Comparison of ENCODE assay signal across 8 cellular contexts in the genomic region with DNA sequence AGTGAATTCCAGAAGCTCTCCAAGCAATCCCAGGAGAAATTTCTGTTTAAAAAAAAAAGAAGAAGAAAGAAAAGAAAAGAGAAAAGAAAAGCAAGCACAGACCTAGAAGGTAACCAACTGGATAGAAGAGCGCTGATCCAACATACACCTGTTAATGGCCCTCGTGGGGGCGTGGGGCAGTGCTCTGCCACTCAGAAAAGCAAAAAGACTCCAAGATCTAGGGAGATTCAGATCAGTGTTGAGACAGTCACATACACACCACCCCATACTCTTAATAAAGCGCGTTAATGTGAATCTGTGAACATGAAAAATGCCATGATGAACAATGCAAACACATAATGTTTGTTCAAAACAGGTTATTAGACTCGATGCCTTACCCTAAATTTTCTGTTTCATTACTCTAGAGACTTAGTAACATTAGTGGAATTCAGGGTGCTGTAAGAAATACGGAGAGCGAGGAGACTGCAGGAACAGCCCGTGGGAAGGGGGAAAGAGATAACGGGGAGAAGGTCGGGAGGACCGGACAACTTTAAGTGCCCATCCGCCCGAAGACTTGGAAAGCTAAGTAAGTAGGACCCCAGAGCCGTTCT. TPM values are rescaled to one million over a fixed set of nuclear protein-coding genes. Genes with fewer than 3 reads are reported as not detected.
DNase-seq lines count a peak whose midpoint lies in the region; ATAC-seq and TF ChIP-seq lines count a peak whose summit lies in the region.

No MANE protein-coding gene starts in this region.

- ATAC-seq in mucosa of descending colon (no peak), HG03135 (IDR thresholded peaks at IDR 0.05; ENCODE audit: unreplicated experiment) (no peak), HG02885 (IDR thresholded peaks at IDR 0.05; ENCODE audit: poor library complexity, unreplicated experiment) (no peak)

- no peak overlapping the region for H3K27ac ChIP-seq in HUES64 (ENCODE audit: low read depth, low read length)

- H3K4me3 ChIP-seq in HUES64 (ENCODE audit: low read length) (peak overlapping the region; percentile 89), mucosa of descending colon (peak overlapping the region; percentile 33)

- H3K36me3 ChIP-seq in HUES64 (ENCODE audit: insufficient read depth, low read length) (peaks cover 24% of the 10 kb centered on the region), mucosa of descending colon (ENCODE audit: low read depth) (no peaks in the 10 kb centered on the region)

- H3K27me3 ChIP-seq in HUES64 (ENCODE audit: insufficient read depth, low read length): no peaks in the 10 kb centered on the region

- intact Hi-C loops in mucosa of descending colon (cut with DNase I, micrococcal nuclease): no loop called here
- intact Hi-C loops in head of caudate nucleus (cut with DNase I): no loop called here

- H3K4me1 ChIP-seq in HUES64 (ENCODE audit: insufficient read depth, low read length) (peaks cover 7% of the 10 kb centered on the region), mucosa of descending colon (ENCODE audit: low read depth) (peaks cover 14% of the 10 kb centered on the region)

- H3K9me3 ChIP-seq in HUES64 (ENCODE audit: insufficient read depth, low read depth, low read length): peaks cover 6% of the 10 kb centered on the region; the same call in 1 of the 2 replicates
- H3K9me3 ChIP-seq in mucosa of descending colon: peaks cover 3% of the 10 kb centered on the region

- peak overlapping the region; percentile 43; the same call in 1 of the 2 replicates for H3K9ac ChIP-seq in HUES64 (ENCODE audit: low read depth, low read length)

- WGBS in HUES64: 13% methylated on average over 15 of the region's 15 CpGs

- no peak for TF ChIP-seq CTCF in mucosa of descending colon (IDR thresholded peaks at IDR 0.05)

- DNase-seq in AG08395 (ENCODE audit: low spot score) (peak; percentile 4), cerebellum (ENCODE audit: low spot score) (peak; percentile 1), mucosa of descending colon (peak in 1 of 3 donors; percentile 24), cortex of kidney (lab: John Stamatoyannopoulos, UW) (no peak), head of caudate nucleus (no peak)

RNA-seq across cellular contexts. Expression of gene NME7, which starts 0.4 kb away (rescaled TPM):
- 25.9 TPM for polyA plus RNA-seq in HUES64 (2013, experiment 1 of 2)
- 34.0 TPM for polyA plus RNA-seq in HUES64 (2013, experiment 2 of 2)
- total RNA-seq in cerebellum (40.6 TPM), mucosa of descending colon (10 to 100 TPM in 1 of 3 donors, 1 to 10 TPM in 2; 6.4 to 15.6 (median 7.2) TPM)

RNA-seq across cellular contexts. Expression of gene BLZF1, which starts 0.8 kb away (rescaled TPM):
- polyA plus RNA-seq in HUES64 (2013, experiment 1 of 2): 9.5 TPM
- 11.7 TPM for polyA plus RNA-seq in HUES64 (2013, experiment 2 of 2)
- total RNA-seq in cerebellum (29.1 TPM), mucosa of descending colon (10 to 100 TPM; 23.5 to 35.9 (median 30.8) TPM)

Comparison
In these comparisons a context has a peak if more than half of its experiments do, and no peak if none do; other contexts are left out.
1. DNase-seq: peak in AG08395 (single experiment) and cerebellum (single experiment); none in cortex of kidney (single experiment) and head of caudate nucleus (0 of 42).